Comparison of ENCODE assay signal across 8 cellular contexts in the genomic region with DNA sequence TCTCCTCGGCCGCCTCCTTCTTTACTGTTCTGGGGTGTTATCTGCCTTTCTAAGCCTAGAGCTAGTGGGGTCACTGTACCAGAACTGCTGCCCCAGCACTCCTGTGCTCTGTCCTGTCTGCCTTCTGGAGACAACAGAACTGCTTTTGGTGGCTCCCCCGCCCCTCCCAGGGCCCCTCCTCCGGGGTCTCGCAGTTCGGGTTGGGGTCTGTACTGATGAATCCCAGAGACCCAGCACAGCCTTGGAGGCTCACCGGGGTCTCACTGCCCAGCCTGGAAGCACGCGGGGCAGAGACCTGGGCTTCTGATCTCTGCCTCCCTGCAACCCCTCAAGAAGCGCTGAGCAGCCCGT. TPM values are rescaled to one million over a fixed set of nuclear protein-coding genes. Genes with fewer than 3 reads are reported as not detected.
A peak's percentile ranks its signal among the peaks of the same experiment; 100 is the strongest.
DNase-seq lines count a peak whose midpoint lies in the region; ATAC-seq and TF ChIP-seq lines count a peak whose summit lies in the region.

No MANE protein-coding gene starts in this region.

- H3K18ac ChIP-seq in mesendoderm (ENCODE audit: low read length) = peak overlapping the region; percentile 51

- no peak for DNase-seq in activated T-cell treated with anti-CD3 and anti-CD28 coated beads, Interleukin-2, amount 50 U/mL, for 4 hours
- no peak for DNase-seq in activated T-cell treated with anti-CD3 and anti-CD28 coated beads for 4 hours
- no peak for DNase-seq in brain microvascular endothelial cell
- no peak for DNase-seq in mesendoderm
- DNase-seq in type B pancreatic cell (ENCODE audit: extremely low spot score, unreplicated experiment) = no peak
- DNase-seq in effector CD8-positive, alpha-beta T cell (lab: John Stamatoyannopoulos, UW) = no peak

- TF ChIP-seq CTCF in brain microvascular endothelial cell (IDR thresholded peaks at IDR 0.05; ENCODE audit: low read depth, low read length, missing control alignments) (no peak), type B pancreatic cell (conservative IDR thresholded peaks at IDR 0.05) (no peak)

- peaks cover 5% of the 10 kb centered on the region for H3K27me3 Mint-ChIP-seq in activated T-cell treated with anti-CD3 and anti-CD28 coated beads, Interleukin-2, amount 50 U/mL, for 4 hours (ENCODE audit: low read depth)
- peaks cover 9% of the 10 kb centered on the region for H3K27me3 Mint-ChIP-seq in type B pancreatic cell

- no peaks in the 10 kb centered on the region for H3K79me2 ChIP-seq in mesendoderm (ENCODE audit: control insufficient read depth, insufficient read depth, low read length)

- peak overlapping the region; percentile 82 for H3K56ac ChIP-seq in mesendoderm (ENCODE audit: low read length)

- H2BK15ac ChIP-seq in mesendoderm (replicated peaks; ENCODE audit: low read depth) = peak overlapping the region; percentile 5

- in situ Hi-C loops in brain microvascular endothelial cell (cut with HindIII; ENCODE audit: low pct_ligation_motif_present, low sequenced_read_pairs) = loop anchor here (25.0 kb wide), 1 partner anchor 201 kb away; a partner anchor contains a TSS

- H4K8ac ChIP-seq in mesendoderm (ENCODE audit: low read depth, low read length) = no peak overlapping the region

- peak overlapping the region; percentile 75 for H3K27ac Mint-ChIP-seq in type B pancreatic cell

- H3K23ac ChIP-seq in mesendoderm (ENCODE audit: low read length) = peak overlapping the region; percentile 16

- H3K4me3 ChIP-seq in brain microvascular endothelial cell (ENCODE audit: low read depth, low read length) (peak overlapping the region; percentile 50), mesendoderm (ENCODE audit: low read length) (no peak overlapping the region)

- H3K36me3 ChIP-seq in brain microvascular endothelial cell (replicated peaks) (no peaks in the 10 kb centered on the region), mesendoderm (ENCODE audit: control insufficient read depth, insufficient read depth, low read length) (no peaks in the 10 kb centered on the region)

- no peak overlapping the region for H2BK120ac ChIP-seq in mesendoderm (ENCODE audit: low read depth, low read length)

- no peak overlapping the region for H3K27ac ChIP-seq in brain microvascular endothelial cell
- H3K27ac ChIP-seq in mesendoderm (ENCODE audit: low read depth, low read length) = no peak overlapping the region

- no CpG with 5 or more reads among the region's 11 CpGs for WGBS in mesendoderm (ENCODE audit: extremely low coverage, insufficient coverage, low lambda C conversion rate)

- no peak for ATAC-seq in activated T-cell treated with anti-CD3 and anti-CD28 coated beads, Interleukin-2, amount 50 U/mL, for 4 hours
- ATAC-seq in GM21526 (IDR thresholded peaks at IDR 0.05; ENCODE audit: low FRiP score, unreplicated experiment) = no peak
- no peak for ATAC-seq in GM19035 (IDR thresholded peaks at IDR 0.05; ENCODE audit: unreplicated experiment)

- peaks cover 3% of the 10 kb centered on the region for H3K4me1 ChIP-seq in mesendoderm (ENCODE audit: control insufficient read depth, low read depth, low read length)

- H3K9ac ChIP-seq in mesendoderm (ENCODE audit: low read length) = peak overlapping the region; percentile 60

- peak overlapping the region; percentile 66 for H3K4me2 ChIP-seq in mesendoderm (ENCODE audit: low read length)

- no peak overlapping the region for H2BK5ac ChIP-seq in mesendoderm (ENCODE audit: low read length)

- H3K4me1 Mint-ChIP-seq in activated T-cell treated with anti-CD3 and anti-CD28 coated beads, Interleukin-2, amount 50 U/mL, for 4 hours (ENCODE audit: low read depth) = peaks cover 22% of the 10 kb centered on the region
- peaks cover 23% of the 10 kb centered on the region for H3K4me1 Mint-ChIP-seq in type B pancreatic cell (ENCODE audit: unreplicated experiment)

- H3K36me3 Mint-ChIP-seq in activated T-cell treated with anti-CD3 and anti-CD28 coated beads, Interleukin-2, amount 50 U/mL, for 4 hours (ENCODE audit: insufficient read depth) = no peaks in the 10 kb centered on the region
- H3K36me3 Mint-ChIP-seq in type B pancreatic cell = peaks cover 4% of the 10 kb centered on the region

- peaks cover 13% of the 10 kb centered on the region for H3K27me3 ChIP-seq in brain microvascular endothelial cell (replicated peaks)
- no peaks in the 10 kb centered on the region for H3K27me3 ChIP-seq in mesendoderm (ENCODE audit: insufficient read depth, low read length, poor library complexity)

- H3K4ac ChIP-seq in mesendoderm (ENCODE audit: low read depth, low read length) = no peak overlapping the region

- no peaks in the 10 kb centered on the region for H3K79me1 ChIP-seq in mesendoderm (ENCODE audit: low read length)

- no peak overlapping the region for H4K5ac ChIP-seq in mesendoderm (ENCODE audit: low read length)

- H2AK5ac ChIP-seq in mesendoderm (ENCODE audit: low read length) = peak overlapping the region; percentile 58

- H3K9me3 Mint-ChIP-seq in activated T-cell treated with anti-CD3 and anti-CD28 coated beads, Interleukin-2, amount 50 U/mL, for 4 hours = no peaks in the 10 kb centered on the region
- no peaks in the 10 kb centered on the region for H3K9me3 Mint-ChIP-seq in type B pancreatic cell

- H3K4me3 Mint-ChIP-seq in activated T-cell treated with anti-CD3 and anti-CD28 coated beads, Interleukin-2, amount 50 U/mL, for 4 hours = peak overlapping the region; percentile 61
- peak overlapping the region; percentile 63 for H3K4me3 Mint-ChIP-seq in type B pancreatic cell

RNA-seq across cellular contexts. Expression of a gene that starts 3.2 kb away (rescaled TPM):
- total RNA-seq in activated T-cell treated with anti-CD3 and anti-CD28 coated beads, Interleukin-2, amount 50 U/mL, for 4 hours = under 1 TPM; 0.19 to 0.61 (median 0.29) TPM
- polyA plus RNA-seq in mesendoderm (2013, experiment 1 of 2) = 1.3 TPM
- polyA plus RNA-seq in mesendoderm (2013, experiment 2 of 2) = 1.2 TPM
- 37.8 and 63.1 TPM in 2 replicates for total RNA-seq in type B pancreatic cell (ENCODE audit: low replicate concordance)

RNA-seq across cellular contexts. Expression of a gene that starts 48.7 kb away (rescaled TPM):
- total RNA-seq in activated T-cell treated with anti-CD3 and anti-CD28 coated beads, Interleukin-2, amount 50 U/mL, for 4 hours = 10 to 100 TPM; 71.7 to 80.1 (median 72.9) TPM
- 26.9 TPM for polyA plus RNA-seq in mesendoderm (2013, experiment 1 of 2)
- polyA plus RNA-seq in mesendoderm (2013, experiment 2 of 2) = 25.4 TPM
- 43.3 and 48.9 TPM in 2 replicates for total RNA-seq in type B pancreatic cell (ENCODE audit: low replicate concordance)

Comparison
In these comparisons a context has a peak if more than half of its experiments do, and no peak if none do; other contexts are left out.
1. RNA of a gene that starts 3.2 kb away (total RNA-seq): 37.8 to 63.1 TPM in type B pancreatic cell; 0.19 to 0.61 TPM in activated T-cell treated with anti-CD3 and anti-CD28 coated beads, Interleukin-2, amount 50 U/mL, for 4 hours; every median in the first group is over 10 times any median in the second.